ENCODE assay signal across 8 cellular contexts in the genomic region with DNA sequence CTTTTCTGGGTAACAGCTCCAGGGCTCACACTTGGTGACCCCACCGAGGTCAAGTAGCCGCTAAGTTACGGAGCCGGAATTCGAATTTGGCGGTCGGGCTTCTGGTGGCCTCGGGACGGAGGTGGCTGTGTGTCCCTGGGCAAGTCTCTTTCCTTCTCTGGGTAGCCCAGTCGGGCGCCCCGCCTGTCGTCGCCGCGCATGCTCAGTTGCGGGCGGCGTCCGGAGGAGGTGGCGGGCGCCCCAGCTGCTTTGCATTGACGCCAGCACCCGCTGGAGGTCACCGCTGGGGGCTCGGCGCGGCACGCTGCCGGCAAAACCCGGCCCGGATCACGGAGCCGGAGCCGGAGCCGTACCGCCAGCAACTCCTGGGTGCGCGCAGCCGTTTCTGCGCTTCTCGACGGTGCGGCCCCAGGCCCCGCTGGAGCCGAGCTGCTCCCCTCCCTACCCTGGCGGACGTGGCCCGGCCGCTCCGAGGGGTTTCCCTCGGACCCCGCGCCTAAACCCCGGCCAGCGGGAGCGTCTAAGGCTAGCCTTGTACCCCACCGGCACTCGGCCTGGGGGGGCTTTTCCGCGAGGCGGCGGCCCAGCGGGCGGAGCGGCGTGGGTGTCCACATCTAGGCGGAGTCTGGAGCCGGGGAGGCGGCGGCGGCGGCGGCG. TPM values are rescaled to one million over a fixed set of nuclear protein-coding genes. Genes with fewer than 3 reads are reported as not detected.
DNase-seq lines count a peak whose midpoint lies in the region; ATAC-seq and TF ChIP-seq lines count a peak whose summit lies in the region.

No MANE protein-coding gene starts in this region.

- peaks cover 16% of the 10 kb centered on the region for H3K36me3 Mint-ChIP-seq in Caco-2 (ENCODE audit: insufficient read depth, unreplicated experiment)

- intact Hi-C loops in Caco-2 (cut with micrococcal nuclease; ENCODE audit: unreplicated experiment) = loop anchor here (2.0 kb wide), 1 partner anchor 228 kb away; no protein-coding TSS in a partner anchor

- H3K4me1 ChIP-seq in Caco-2 (0 out of 2 replicates have a peak, but pooled peaks cover 8% of the 10 kb centered on the region), mononuclear cell (ENCODE audit: insufficient read depth, low read length) (peaks cover 27% of the 10 kb centered on the region)

- H3K4me3 ChIP-seq in Caco-2 (ENCODE audit: low read depth, low read length) (peak overlapping the region; percentile 86), mononuclear cell (ENCODE audit: low read length) (peak overlapping the region; percentile 85)

- no peaks in the 10 kb centered on the region for H3K9me3 Mint-ChIP-seq in Caco-2 (ENCODE audit: unreplicated experiment)

- ATAC-seq in GM21360 (IDR thresholded peaks at IDR 0.05; ENCODE audit: unreplicated experiment) = peak; percentile 54

- H3K27me3 ChIP-seq in Caco-2 (replicated peaks; ENCODE audit: control insufficient read depth, insufficient read depth, low read length) = no peaks in the 10 kb centered on the region
- H3K27me3 ChIP-seq in mononuclear cell (ENCODE audit: insufficient read depth, low read length) = no peaks in the 10 kb centered on the region

- H3K9me3 ChIP-seq in Caco-2 (no peaks in the 10 kb centered on the region), mononuclear cell (ENCODE audit: low read depth, low read length) (no peaks in the 10 kb centered on the region)

- POLR2A ChIA-PET in Caco-2 (lab: Charles Lee) = interaction anchor here (0.5 to 0.8 kb wide), 3 partner anchors 20 to 491 kb away, joined by 3 to 7 read pairs (median 6); no protein-coding TSS in a partner anchor

- H3K36me3 ChIP-seq in Caco-2 (ENCODE audit: control insufficient read depth, insufficient read depth, low read length) = no peaks in the 10 kb centered on the region

- peak; percentile 93 to 98 for DNase-seq in Caco-2
- DNase-seq in HT-29 (ENCODE audit: low spot score) = peak; percentile 98
- peak; percentile 92 for DNase-seq in NOMO-1 treated with DMSO at 0.1 percent for 48 hours (lab: John Stamatoyannopoulos, UW; ENCODE audit: unreplicated experiment)
- peak; percentile 96 for DNase-seq in activated CD8-positive, alpha-beta memory T cell treated with anti-CD3 and anti-CD28 coated beads, Interleukin-2, amount 50 U/mL, for 4 hours
- DNase-seq in epidermal melanocyte (ENCODE audit: insufficient read length, low spot score) = peak; percentile 95
- DNase-seq in stimulated activated CD8-positive, alpha-beta memory T cell treated with anti-CD3 and anti-CD28 coated beads, Interleukin-2, amount 100 ng/mL, for 48 hours (ENCODE audit: low read depth in 2 of 2) = peak; percentile 94 to 96

- CTCF ChIA-PET in Caco-2 (lab: Charles Lee) = interaction anchor here (0.6 to 2.0 kb wide), 6 partner anchors 10 to 361 kb away, joined by 3 to 8 read pairs (median 5); no protein-coding TSS in a partner anchor

- peak overlapping the region; percentile 92 for H3K4me3 Mint-ChIP-seq in Caco-2 (ENCODE audit: unreplicated experiment)

- H3K27me3 Mint-ChIP-seq in Caco-2 (ENCODE audit: insufficient read depth, unreplicated experiment) = no peaks in the 10 kb centered on the region

- no TSS peak for BruUV-seq in Caco-2 (replicated peaks; lab: Mats Ljungman, UMichigan)

- no peaks in the 10 kb centered on the region for H3K4me1 Mint-ChIP-seq in Caco-2 (ENCODE audit: low read depth, unreplicated experiment)

- peak overlapping the region; percentile 91 for H3K27ac Mint-ChIP-seq in Caco-2 (ENCODE audit: unreplicated experiment)

- TF ChIP-seq CTCF in Caco-2 (IDR thresholded peaks at IDR 0.05; ENCODE audit: insufficient read depth in 1 of 2, low read depth in 1 of 2, low read length in 1 of 2, severe bottlenecking in 1 of 2, unreplicated experiment in 1 of 2) = peak; percentile 6 to 27

RNA-seq across cellular contexts. Expression of a gene that starts 0.5 kb away (rescaled TPM):
- total RNA-seq in Caco-2 (2022) = 25.2 and 32.0 TPM in 2 replicates
- 29.9 and 30.4 TPM in 2 replicates for total RNA-seq in HT-29 (2014; rRNA removed; shearing (Covaris generic))
- 36.9 TPM for total RNA-seq in mononuclear cell

Comparison
In these comparisons a context has a peak if more than half of its experiments do, and no peak if none do; other contexts are left out.
1. Peak in every context shown above with its lines: DNase-seq, ATAC-seq and H3K4me3 ChIP-seq.